In the genomic region with DNA sequence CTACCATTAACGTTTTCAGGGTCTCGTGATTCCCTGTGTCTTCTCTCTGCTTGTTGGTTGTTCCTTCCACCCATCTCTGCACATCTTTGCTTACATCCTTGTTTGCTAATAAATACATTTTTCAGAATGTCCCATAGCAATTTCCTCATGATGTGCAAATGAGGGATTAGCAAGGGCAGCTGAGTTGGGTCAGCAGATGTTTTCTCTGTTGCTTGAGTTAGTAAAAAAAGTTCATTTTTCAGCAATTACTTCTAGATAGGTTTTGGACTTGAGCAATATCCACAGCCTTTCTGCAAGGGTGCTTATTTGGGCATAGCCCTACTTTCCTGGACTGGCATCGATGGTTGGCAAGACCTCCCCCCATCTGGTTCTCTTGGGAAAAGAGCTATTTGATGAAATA, we compare ENCODE assay signal across 20 cellular contexts. TPM values are rescaled to one million over a fixed set of nuclear protein-coding genes. Genes with fewer than 3 reads are reported as not detected.
"Had no signal": no experiment of that assay in that cellular context is flagged by ENCODE, and none has a peak within 500 bp of the region (broad histone marks: within the 10 kb centered on the region; RNA-seq: fewer than 3 reads in every experiment).

No MANE protein-coding gene starts in this region.

- H3K9me3 ChIP-seq: colonic mucosa, gastroesophageal sphincter, heart left ventricle, left lung, lower lobe of right lung, mucosa of descending colon had no signal

- H3K27ac ChIP-seq: colonic mucosa, epithelial cell of prostate, foreskin keratinocyte, gastroesophageal sphincter, heart left ventricle, left lung, lower lobe of right lung had no signal

- DNase-seq: cortex of kidney; effector CD8-positive, alpha-beta T cell; effector memory CD8-positive, alpha-beta T cell; endodermal cell; erythroblast; heart left ventricle; hippocampal formation; left cardiac atrium; left lung; left ventricle myocardium superior; lower lobe of right lung; mesenchymal stem cell; naive thymus-derived CD4-positive, alpha-beta T cell had no signal

- H3K4me3 Mint-ChIP-seq: dendritic cell treated with granulocyte-macrophage colony-stimulating factor and Interleukin-4, amounts not matched to agents 40 ng/mL and 50 ng/mL, for 4 days; effector memory CD8-positive, alpha-beta T cell; endodermal cell; mesothelial cell of epicardium; naive thymus-derived CD4-positive, alpha-beta T cell had no signal

- H3K36me3 Mint-ChIP-seq: mesothelial cell of epicardium had no signal

- H3K27ac Mint-ChIP-seq: dendritic cell treated with granulocyte-macrophage colony-stimulating factor and Interleukin-4, amounts not matched to agents 40 ng/mL and 50 ng/mL, for 4 days; effector memory CD8-positive, alpha-beta T cell; endodermal cell; naive thymus-derived CD4-positive, alpha-beta T cell had no signal

- H3K27me3 ChIP-seq: colonic mucosa, foreskin keratinocyte, gastroesophageal sphincter, heart left ventricle, left lung had no signal

- H3K4me3 ChIP-seq: colonic mucosa, gastroesophageal sphincter, heart left ventricle, left lung, lower lobe of right lung, mucosa of descending colon had no signal

- H3K9me3 Mint-ChIP-seq: dendritic cell treated with granulocyte-macrophage colony-stimulating factor and Interleukin-4, amounts not matched to agents 40 ng/mL and 50 ng/mL, for 4 days; endodermal cell had no signal

- H3K36me3 ChIP-seq: colonic mucosa, gastroesophageal sphincter, heart left ventricle, left lung, lower lobe of right lung had no signal

RNA-seq across cellular contexts. Expression of a gene that starts 4.8 kb away (rescaled TPM):
- total RNA-seq: endodermal cell, left ventricle myocardium superior had no signal
- polyA plus RNA-seq: naive thymus-derived CD4-positive, alpha-beta T cell had no signal
